ENCODE assay signal across 13 cellular contexts in genomic region chr10:72330059-72330426, GRCh38. TPM values are rescaled to one million over a fixed set of nuclear protein-coding genes. Genes with fewer than 3 reads are reported as not detected.
DNase-seq lines count a peak whose midpoint lies in the region; ATAC-seq and TF ChIP-seq lines count a peak whose summit lies in the region.
"Had no signal": no experiment of that assay in that cellular context is flagged by ENCODE, and none has a peak within 500 bp of the region (broad histone marks: within the 10 kb centered on the region; RNA-seq: fewer than 3 reads in every experiment).

No MANE protein-coding gene starts in this region.

- H3K9me3 ChIP-seq in liver (ENCODE audit: control insufficient read depth in 4 of 4, low read length in 3 of 4): no peaks in the 10 kb centered on the region

- H3K4me3 Mint-ChIP-seq in activated CD4-positive, alpha-beta T cell treated with anti-CD3 and anti-CD28 coated beads, Interleukin-2, amount 10 ng/mL, durations not matched to agents 24 days and 14 days: peak overlapping the region; percentile 96
- peak overlapping the region; percentile 64 for H3K4me3 Mint-ChIP-seq in activated T-helper 2 cell treated with anti-CD3 and anti-CD28 coated beads, Interferon-gamma antibody, Interleukin-2, Interleukin-4, amounts not matched to agents 10 μg/mL and 5 μg/mL and 100 μg/mL, durations not matched to agents 14 hours and 24 hours and 36 hours (ENCODE audit: low read depth)

- no peaks in the 10 kb centered on the region for H3K9me3 Mint-ChIP-seq in activated CD4-positive, alpha-beta T cell treated with anti-CD3 and anti-CD28 coated beads, Interleukin-2, amount 10 ng/mL, durations not matched to agents 24 days and 14 days
- no peaks in the 10 kb centered on the region for H3K9me3 Mint-ChIP-seq in activated T-helper 2 cell treated with anti-CD3 and anti-CD28 coated beads, Interferon-gamma antibody, Interleukin-2, Interleukin-4, amounts not matched to agents 10 μg/mL and 5 μg/mL and 100 μg/mL, durations not matched to agents 14 hours and 24 hours and 36 hours

- peaks cover 26 to 63% (median 53%) of the 10 kb centered on the region in 4 donors for H3K4me1 ChIP-seq in liver (ENCODE audit: control insufficient read depth in 4 of 4, insufficient read depth in 4 of 4, low read length in 3 of 4)

- H3K27ac ChIP-seq in liver (ENCODE audit: low read depth in 1 of 2, low read length in 2 of 2): peak overlapping the region; percentile 64 to 77
- H3K27ac ChIP-seq in substantia nigra (ENCODE audit: low read depth, low read length, poor library complexity, severe bottlenecking): peak overlapping the region; percentile 83

- no peak overlapping the region for H3K4me3 ChIP-seq in liver (ENCODE audit: low read depth in 1 of 3, low read length in 3 of 3)

- H3K27ac Mint-ChIP-seq in activated CD4-positive, alpha-beta T cell treated with anti-CD3 and anti-CD28 coated beads, Interleukin-2, amount 10 ng/mL, durations not matched to agents 24 days and 14 days: peak overlapping the region; percentile 99
- peak overlapping the region; percentile 99 for H3K27ac Mint-ChIP-seq in activated T-helper 2 cell treated with anti-CD3 and anti-CD28 coated beads, Interferon-gamma antibody, Interleukin-2, Interleukin-4, amounts not matched to agents 10 μg/mL and 5 μg/mL and 100 μg/mL, durations not matched to agents 14 hours and 24 hours and 36 hours

- intact Hi-C loops in activated CD4-positive, alpha-beta T cell treated with anti-CD3 and anti-CD28 coated beads, Interleukin-2, amount 10 ng/mL, durations not matched to agents 24 days and 14 days (cut with micrococcal nuclease): loop anchor here (5.0 to 10.0 kb wide), 2 partner anchors 243 to 395 kb away; partner anchors contain the start of gene SPOCK2
- intact Hi-C loops in activated T-helper 2 cell treated with anti-CD3 and anti-CD28 coated beads, Interferon-gamma antibody, Interleukin-2, Interleukin-4, amounts not matched to agents 10 μg/mL and 5 μg/mL and 100 μg/mL, durations not matched to agents 14 hours and 24 hours and 36 hours (cut with micrococcal nuclease): loop anchor here (10.0 kb wide), 1 partner anchor 1015 kb away; the partner anchor contains the start of gene SLC29A3

- H3K27me3 Mint-ChIP-seq in activated CD4-positive, alpha-beta T cell treated with anti-CD3 and anti-CD28 coated beads, Interleukin-2, amount 10 ng/mL, durations not matched to agents 24 days and 14 days: no peaks in the 10 kb centered on the region
- no peaks in the 10 kb centered on the region for H3K27me3 Mint-ChIP-seq in activated T-helper 2 cell treated with anti-CD3 and anti-CD28 coated beads, Interferon-gamma antibody, Interleukin-2, Interleukin-4, amounts not matched to agents 10 μg/mL and 5 μg/mL and 100 μg/mL, durations not matched to agents 14 hours and 24 hours and 36 hours (ENCODE audit: low read depth)

- no peak for TF ChIP-seq CTCF in liver (IDR thresholded peaks at IDR 0.05; ENCODE audit: low read depth, low read length, missing input control)

- H3K27me3 ChIP-seq in liver (ENCODE audit: control insufficient read depth in 4 of 4, insufficient read depth in 4 of 4, low read length in 3 of 4): no peaks in the 10 kb centered on the region

- ATAC-seq in HG02840 (IDR thresholded peaks at IDR 0.05; ENCODE audit: low FRiP score, unreplicated experiment) (no peak), GM21786 (IDR thresholded peaks at IDR 0.05; ENCODE audit: unreplicated experiment) (no peak)

- TF ChIP-seq RAD21 in liver (IDR thresholded peaks at IDR 0.05): no peak

- no peaks in the 10 kb centered on the region for H3K36me3 ChIP-seq in liver (ENCODE audit: control insufficient read depth in 4 of 4, insufficient read depth in 3 of 4, low read depth in 1 of 4, low read length in 3 of 4)

- no peak overlapping the region for H3K9ac ChIP-seq in liver (ENCODE audit: low read depth in 1 of 2, low read length in 2 of 2)

- peak; percentile 66 for DNase-seq in activated CD4-positive, alpha-beta T cell treated with anti-CD3 and anti-CD28 coated beads, Interleukin-2, amount 10 ng/mL, durations not matched to agents 24 days and 14 days
- no peak for DNase-seq in activated CD4-positive, alpha-beta T cell treated with anti-CD3 and anti-CD28 coated beads for 4 hours
- no peak for DNase-seq in activated T-helper 2 cell treated with anti-CD3 and anti-CD28 coated beads, Interferon-gamma antibody, Interleukin-2, Interleukin-4, amounts not matched to agents 10 μg/mL and 5 μg/mL and 100 μg/mL, durations not matched to agents 14 hours and 24 hours and 36 hours (ENCODE audit: low spot score)
- DNase-seq in substantia nigra (lab: John Stamatoyannopoulos, UW): no peak
- DNase-seq in medulla oblongata (ENCODE audit: extremely low spot score): no peak
- DNase-seq: mesendoderm; NCI-H187; OCI-M1; stimulated activated CD4-positive, alpha-beta T cell treated with anti-CD3 and anti-CD28 coated beads, Interleukin-12 subunit alpha, Interleukin-12 subunit beta, amount 100 ng/mL, for 4 hours; stimulated activated naive CD4-positive, alpha-beta T cell treated with Interleukin-2 at 50 U/mL for 16 hours had no signal

- WGBS in liver: 59% methylated on average over 2 of the region's 2 CpGs

- peaks cover 69% of the 10 kb centered on the region for H3K4me1 Mint-ChIP-seq in activated CD4-positive, alpha-beta T cell treated with anti-CD3 and anti-CD28 coated beads, Interleukin-2, amount 10 ng/mL, durations not matched to agents 24 days and 14 days
- peaks cover 65% of the 10 kb centered on the region for H3K4me1 Mint-ChIP-seq in activated T-helper 2 cell treated with anti-CD3 and anti-CD28 coated beads, Interferon-gamma antibody, Interleukin-2, Interleukin-4, amounts not matched to agents 10 μg/mL and 5 μg/mL and 100 μg/mL, durations not matched to agents 14 hours and 24 hours and 36 hours (ENCODE audit: low read depth)

- H3K36me3 Mint-ChIP-seq in activated CD4-positive, alpha-beta T cell treated with anti-CD3 and anti-CD28 coated beads, Interleukin-2, amount 10 ng/mL, durations not matched to agents 24 days and 14 days (ENCODE audit: low read depth): peaks cover 23% of the 10 kb centered on the region
- H3K36me3 Mint-ChIP-seq in activated T-helper 2 cell treated with anti-CD3 and anti-CD28 coated beads, Interferon-gamma antibody, Interleukin-2, Interleukin-4, amounts not matched to agents 10 μg/mL and 5 μg/mL and 100 μg/mL, durations not matched to agents 14 hours and 24 hours and 36 hours (ENCODE audit: low read depth): peaks cover 29% of the 10 kb centered on the region

TF ChIP-seq in liver, 16 proteins besides CTCF, POLR2A, EP300 and RAD21:
- no peak for TF ChIP-seq EGR1 (IDR thresholded peaks at IDR 0.05; ENCODE audit: low read depth in 2 of 2)
- TF ChIP-seq YY1 (IDR thresholded peaks at IDR 0.05): no peak
- no peak for TF ChIP-seq SP1 (IDR thresholded peaks at IDR 0.05)
TF ChIP-seq in liver: peak in this region for 0.

RNA-seq across cellular contexts. Expression of gene DNAJB12, which starts 24.7 kb away (rescaled TPM):
- total RNA-seq in activated CD4-positive, alpha-beta T cell treated with anti-CD3 and anti-CD28 coated beads, Interleukin-2, amount 10 ng/mL, durations not matched to agents 24 days and 14 days: 32.5 and 35.1 TPM in 2 replicates
- total RNA-seq in activated T-helper 2 cell treated with anti-CD3 and anti-CD28 coated beads, Interferon-gamma antibody, Interleukin-2, Interleukin-4, amounts not matched to agents 10 μg/mL and 5 μg/mL and 100 μg/mL, durations not matched to agents 14 hours and 24 hours and 36 hours: 27.6 and 34.0 TPM in 2 replicates
- total RNA-seq in liver: 10 to 100 TPM; 17.5 to 22.0 TPM
- polyA plus RNA-seq in liver: 10 to 100 TPM; 15.9 to 20.3 TPM

RNA-seq across cellular contexts. Expression of gene DDIT4, which starts 56.3 kb away (rescaled TPM):
- total RNA-seq in activated CD4-positive, alpha-beta T cell treated with anti-CD3 and anti-CD28 coated beads, Interleukin-2, amount 10 ng/mL, durations not matched to agents 24 days and 14 days: 260 and 271 TPM in 2 replicates
- 543 and 569 TPM in 2 replicates for total RNA-seq in activated T-helper 2 cell treated with anti-CD3 and anti-CD28 coated beads, Interferon-gamma antibody, Interleukin-2, Interleukin-4, amounts not matched to agents 10 μg/mL and 5 μg/mL and 100 μg/mL, durations not matched to agents 14 hours and 24 hours and 36 hours
- 10 to 100 TPM; 18.4 to 39.9 TPM for total RNA-seq in liver
- polyA plus RNA-seq in liver: 10 to 100 TPM; 47.4 to 69.0 TPM
